ENCODE assay signal across 23 cellular contexts in genomic region chr4:53816561-53816960, GRCh38.
"Had no signal": no experiment of that assay in that cellular context is flagged by ENCODE, and none has a peak within 500 bp of the region (broad histone marks: within the 10 kb centered on the region; RNA-seq: fewer than 3 reads in every experiment).

No MANE protein-coding gene starts in this region.

- H3K4me1 Mint-ChIP-seq: central memory CD8-positive, alpha-beta T cell had no signal

- H3K27me3 ChIP-seq: brain microvascular endothelial cell, esophagus squamous epithelium, gastroesophageal sphincter, right atrium auricular region had no signal

- H3K36me3 Mint-ChIP-seq: activated naive CD8-positive, alpha-beta T cell; natural killer cell treated with Interleukin-12 subunit alpha and Interleukin-12 subunit beta and Interleukin-15 and Interleukin-18, amount 100 ng/mL, for 72 hours had no signal

- ATAC-seq: activated CD8-positive, alpha-beta T cell treated with anti-CD3 and anti-CD28 coated beads for 36 hours; activated T-cell treated with anti-CD3 and anti-CD28 coated beads, Interleukin-2, amount 50 U/mL, for 72 hours; gastroesophageal sphincter; left lobe of liver; natural killer cell treated with Interleukin-12 subunit alpha and Interleukin-12 subunit beta and Interleukin-15 and Interleukin-18, amount 100 ng/mL, for 72 hours had no signal

- DNase-seq: activated CD4-positive, alpha-beta T cell treated with anti-CD3 and anti-CD28 coated beads for 4 hours; activated CD8-positive, alpha-beta T cell treated with anti-CD3 and anti-CD28 coated beads for 36 hours; activated gamma-delta T cell treated with Interleukin-2 at 50 U/mL for 16 hours; activated T-cell treated with anti-CD3 and anti-CD28 coated beads, Interleukin-2, amount 50 U/mL, for 72 hours; brain microvascular endothelial cell; cortex of kidney; effector CD4-positive, alpha-beta T cell; esophagus squamous epithelium; islet precursor cell; occipital lobe; small intestine; stimulated activated CD4-positive, alpha-beta T cell treated with anti-CD3 and anti-CD28 coated beads, Interleukin-4, amount 100 ng/mL, for 24 hours; stimulated activated naive CD4-positive, alpha-beta T cell treated with Interleukin-2 at 50 U/mL for 16 hours; substantia nigra; T-helper 2 cell; trophoblast cell had no signal

- H3K27ac ChIP-seq: brain microvascular endothelial cell, gastroesophageal sphincter, right atrium auricular region had no signal

- H3K9me3 ChIP-seq: esophagus squamous epithelium, gastroesophageal sphincter, right atrium auricular region had no signal

- H3K36me3 ChIP-seq: brain microvascular endothelial cell, esophagus squamous epithelium, gastroesophageal sphincter, right atrium auricular region had no signal

- H3K4me3 ChIP-seq: esophagus squamous epithelium, gastroesophageal sphincter, right atrium auricular region had no signal

- H3K27ac Mint-ChIP-seq: activated CD8-positive, alpha-beta T cell treated with anti-CD3 and anti-CD28 coated beads for 36 hours; activated naive CD8-positive, alpha-beta T cell; activated T-cell treated with anti-CD3 and anti-CD28 coated beads, Interleukin-2, amount 50 U/mL, for 72 hours; natural killer cell treated with Interleukin-12 subunit alpha and Interleukin-12 subunit beta and Interleukin-15 and Interleukin-18, amount 100 ng/mL, for 72 hours; progenitor cell of endocrine pancreas had no signal

- H3K4me1 ChIP-seq: esophagus squamous epithelium, right atrium auricular region had no signal

- H3K4me3 Mint-ChIP-seq: activated CD8-positive, alpha-beta T cell treated with anti-CD3 and anti-CD28 coated beads for 36 hours; activated naive CD8-positive, alpha-beta T cell; activated T-cell treated with anti-CD3 and anti-CD28 coated beads, Interleukin-2, amount 50 U/mL, for 72 hours; central memory CD8-positive, alpha-beta T cell; natural killer cell treated with Interleukin-12 subunit alpha and Interleukin-12 subunit beta and Interleukin-15 and Interleukin-18, amount 100 ng/mL, for 72 hours had no signal
